Comparison of ENCODE assay signal across 10 cellular contexts in the genomic region with DNA sequence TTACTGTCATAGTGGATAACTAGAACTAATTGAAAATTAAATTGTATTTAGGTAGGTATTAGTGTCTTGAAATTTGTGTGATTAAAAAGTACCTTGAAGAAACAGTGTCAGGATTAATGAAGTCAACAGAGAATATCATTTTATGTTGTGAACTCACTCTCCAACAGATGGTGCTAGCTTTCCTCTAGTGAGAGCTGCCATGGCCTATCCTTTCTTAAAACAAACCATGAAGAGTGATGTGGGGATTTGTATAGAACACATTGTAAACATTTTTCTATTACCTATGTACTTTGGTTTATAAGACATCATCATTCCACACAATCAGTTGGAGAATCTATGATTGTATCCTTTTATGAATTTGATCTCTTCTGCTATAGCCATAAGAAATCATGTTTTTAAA. TPM values are rescaled to one million over a fixed set of nuclear protein-coding genes. Genes with fewer than 3 reads are reported as not detected.
DNase-seq lines count a peak whose midpoint lies in the region; FAIRE-seq and TF ChIP-seq lines count a peak whose summit lies in the region.
"Had no signal": no experiment of that assay in that cellular context is flagged by ENCODE, and none has a peak within 500 bp of the region (broad histone marks: within the 10 kb centered on the region; RNA-seq: fewer than 3 reads in every experiment).

No MANE protein-coding gene starts in this region.

- peak; percentile 76 for FAIRE-seq in GM19239 (lab: Jason Lieb, UNC)

- no peaks in the 10 kb centered on the region for H3K36me3 ChIP-seq in adrenal gland (replicated peaks in 1 of 2)

- H3K9me3 Mint-ChIP-seq in activated T-helper 1 cell treated with anti-CD3 and anti-CD28 coated beads, Interleukin-12 subunit alpha, Interleukin-12 subunit beta, Interleukin-2, Interleukin-4 antibody, amounts not matched to agents 30 ng/mL and 10 ng/mL and 1 ng/mL, durations not matched to agents 14 hours and 24 hours and 36 hours: no peaks in the 10 kb centered on the region

- no peak overlapping the region for H3K27ac Mint-ChIP-seq in activated T-helper 1 cell treated with anti-CD3 and anti-CD28 coated beads, Interleukin-12 subunit alpha, Interleukin-12 subunit beta, Interleukin-2, Interleukin-4 antibody, amounts not matched to agents 30 ng/mL and 10 ng/mL and 1 ng/mL, durations not matched to agents 14 hours and 24 hours and 36 hours
- H3K27ac Mint-ChIP-seq: naive thymus-derived CD8-positive, alpha-beta T cell had no signal

- H3K27ac ChIP-seq in adrenal gland: no peak overlapping the region
- H3K27ac ChIP-seq: SJSA1 had no signal

- peaks cover 29% of the 10 kb centered on the region for H3K27me3 Mint-ChIP-seq in activated T-helper 1 cell treated with anti-CD3 and anti-CD28 coated beads, Interleukin-12 subunit alpha, Interleukin-12 subunit beta, Interleukin-2, Interleukin-4 antibody, amounts not matched to agents 30 ng/mL and 10 ng/mL and 1 ng/mL, durations not matched to agents 14 hours and 24 hours and 36 hours (ENCODE audit: insufficient read depth)
- H3K27me3 Mint-ChIP-seq: naive thymus-derived CD8-positive, alpha-beta T cell had no signal

- no peak for TF ChIP-seq POLR2A in adrenal gland (IDR thresholded peaks at IDR 0.05)

- no peak overlapping the region for H3K4me3 Mint-ChIP-seq in activated T-helper 1 cell treated with anti-CD3 and anti-CD28 coated beads, Interleukin-12 subunit alpha, Interleukin-12 subunit beta, Interleukin-2, Interleukin-4 antibody, amounts not matched to agents 30 ng/mL and 10 ng/mL and 1 ng/mL, durations not matched to agents 14 hours and 24 hours and 36 hours
- H3K4me3 Mint-ChIP-seq: naive thymus-derived CD8-positive, alpha-beta T cell had no signal

- no peaks in the 10 kb centered on the region for H3K4me1 ChIP-seq in adrenal gland (replicated peaks in 1 of 2)

- intact Hi-C loops in adrenal gland (cut with DNase I): no loop called here
- intact Hi-C loops in activated T-helper 1 cell treated with anti-CD3 and anti-CD28 coated beads, Interleukin-12 subunit alpha, Interleukin-12 subunit beta, Interleukin-2, Interleukin-4 antibody, amounts not matched to agents 30 ng/mL and 10 ng/mL and 1 ng/mL, durations not matched to agents 14 hours and 24 hours and 36 hours (cut with micrococcal nuclease): loop anchor here (1.0 to 2.0 kb wide), 3 partner anchors 120 to 252 kb away; no protein-coding TSS in a partner anchor

- peaks cover 1% of the 10 kb centered on the region for H3K36me3 Mint-ChIP-seq in activated T-helper 1 cell treated with anti-CD3 and anti-CD28 coated beads, Interleukin-12 subunit alpha, Interleukin-12 subunit beta, Interleukin-2, Interleukin-4 antibody, amounts not matched to agents 30 ng/mL and 10 ng/mL and 1 ng/mL, durations not matched to agents 14 hours and 24 hours and 36 hours (ENCODE audit: low read depth)

- H3K27me3 ChIP-seq in adrenal gland: no peaks in the 10 kb centered on the region

- H3K4me1 Mint-ChIP-seq in activated T-helper 1 cell treated with anti-CD3 and anti-CD28 coated beads, Interleukin-12 subunit alpha, Interleukin-12 subunit beta, Interleukin-2, Interleukin-4 antibody, amounts not matched to agents 30 ng/mL and 10 ng/mL and 1 ng/mL, durations not matched to agents 14 hours and 24 hours and 36 hours (ENCODE audit: low read depth): no peaks in the 10 kb centered on the region

- DNase-seq in COLO829 (ENCODE audit: low spot score) (peak; percentile 46), GM19239 (ENCODE audit: insufficient read length, low spot score) (no peak), NCI-H1694 (lab: John Stamatoyannopoulos, UW) (peak; percentile 42), adrenal gland (no peak), iPS-NIHi7 (ENCODE audit: extremely low spot score) (peak; percentile 26), OCI-M2 (lab: John Stamatoyannopoulos, UW; ENCODE audit: unreplicated experiment) (no peak), GF-D8 (lab: John Stamatoyannopoulos, UW) (no peak)
- no peak for DNase-seq in activated T-helper 1 cell treated with anti-CD3 and anti-CD28 coated beads, Interleukin-12 subunit alpha, Interleukin-12 subunit beta, Interleukin-2, Interleukin-4 antibody, amounts not matched to agents 30 ng/mL and 10 ng/mL and 1 ng/mL, durations not matched to agents 14 hours and 24 hours and 36 hours (ENCODE audit: low spot score)

- TF ChIP-seq CTCF in adrenal gland (IDR thresholded peaks at IDR 0.05): peak in 5 of 6 experiments; percentile 19 to 53 (median 34)

- no peaks in the 10 kb centered on the region for H3K9me3 ChIP-seq in adrenal gland (replicated peaks in 1 of 3)
- H3K9me3 ChIP-seq: SJSA1 had no signal

- H3K4me3 ChIP-seq in adrenal gland: no peak overlapping the region
- H3K4me3 ChIP-seq: SJSA1 had no signal

RNA-seq across cellular contexts. Expression of a gene that starts 4.8 kb away (rescaled TPM):
- total RNA-seq in adrenal gland: 1 to 10 TPM in 2 of 8 donors, under 1 TPM in 5, not detected in 1; 0.26 to 2.2 (median 0.75) TPM
- 1 to 10 TPM in 1 of 3 donors, under 1 TPM in 2; 0.72 to 1.4 (median 0.91) TPM for polyA plus RNA-seq in adrenal gland
- total RNA-seq in activated T-helper 1 cell treated with anti-CD3 and anti-CD28 coated beads, Interleukin-12 subunit alpha, Interleukin-12 subunit beta, Interleukin-2, Interleukin-4 antibody, amounts not matched to agents 30 ng/mL and 10 ng/mL and 1 ng/mL, durations not matched to agents 14 hours and 24 hours and 36 hours: 0.07 and 0.10 TPM in 2 replicates
- total RNA-seq: naive thymus-derived CD8-positive, alpha-beta T cell had no signal

RNA-seq across cellular contexts. Expression of a gene that starts 23.2 kb away (rescaled TPM):
- 10 to 100 TPM in 1 of 8 donors, 1 to 10 TPM in 7; 4.3 to 10.0 (median 6.6) TPM for total RNA-seq in adrenal gland
- polyA plus RNA-seq in adrenal gland: 1 to 10 TPM; 1.8 to 7.1 (median 2.3) TPM
- total RNA-seq in activated T-helper 1 cell treated with anti-CD3 and anti-CD28 coated beads, Interleukin-12 subunit alpha, Interleukin-12 subunit beta, Interleukin-2, Interleukin-4 antibody, amounts not matched to agents 30 ng/mL and 10 ng/mL and 1 ng/mL, durations not matched to agents 14 hours and 24 hours and 36 hours: 14.1 TPM in 2 replicates

RNA-seq across cellular contexts. Expression of a gene that starts 42.1 kb away (rescaled TPM):
- 100 to 1,000 TPM; 135 to 359 (median 279) TPM for total RNA-seq in adrenal gland
- 100 to 1,000 TPM in 1 of 3 donors, 10 to 100 TPM in 2; 65.5 to 116 (median 86.3) TPM for polyA plus RNA-seq in adrenal gland
- 45.6 and 47.6 TPM in 2 replicates for total RNA-seq in activated T-helper 1 cell treated with anti-CD3 and anti-CD28 coated beads, Interleukin-12 subunit alpha, Interleukin-12 subunit beta, Interleukin-2, Interleukin-4 antibody, amounts not matched to agents 30 ng/mL and 10 ng/mL and 1 ng/mL, durations not matched to agents 14 hours and 24 hours and 36 hours

Comparison
In these comparisons a context has a peak if more than half of its experiments do, and no peak if none do; other contexts are left out.
1. DNase-seq: peak in COLO829 (single experiment), NCI-H1694 (single experiment) and iPS-NIHi7 (single experiment); none in GM19239 (single experiment), adrenal gland (0 of 7), OCI-M2 (single experiment), GF-D8 (single experiment) and activated T-helper 1 cell treated with anti-CD3 and anti-CD28 coated beads, Interleukin-12 subunit alpha, Interleukin-12 subunit beta, Interleukin-2, Interleukin-4 antibody, amounts not matched to agents 30 ng/mL and 10 ng/mL and 1 ng/mL, durations not matched to agents 14 hours and 24 hours and 36 hours (single experiment).